Comparison of ENCODE assay signal across 10 cellular contexts in genomic region chr4:141352775-141353544, GRCh38.
DNase-seq lines count a peak whose midpoint lies in the region; ATAC-seq and TF ChIP-seq lines count a peak whose summit lies in the region.
"Had no signal": no experiment of that assay in that cellular context is flagged by ENCODE, and none has a peak within 500 bp of the region (broad histone marks: within the 10 kb centered on the region; RNA-seq: fewer than 3 reads in every experiment).

No MANE protein-coding gene starts in this region.

- no peak for TF ChIP-seq POLR2A in NB4 (IDR thresholded peaks at IDR 0.05; ENCODE audit: extremely low read depth, insufficient read length)

- H3K27me3 Mint-ChIP-seq in CD14-positive monocyte (ENCODE audit: low read depth in 3 of 3) = peaks cover 0 to 2% (median 0%) of the 10 kb centered on the region in 3 donors
- no peaks in the 10 kb centered on the region for H3K27me3 Mint-ChIP-seq in dendritic cell treated with granulocyte-macrophage colony-stimulating factor and Interleukin-4, amounts not matched to agents 40 ng/mL and 50 ng/mL, for 4 days
- no peaks in the 10 kb centered on the region for H3K27me3 Mint-ChIP-seq in mesothelial cell of epicardium (ENCODE audit: low read depth)
- H3K27me3 Mint-ChIP-seq in effector memory CD8-positive, alpha-beta T cell = peaks cover 0 to 14% of the 10 kb centered on the region in 2 donors

- DNase-seq in CD14-positive monocyte (ENCODE audit: low spot score) (no peak), NB4 (ENCODE audit: low read depth) (peak; percentile 71), mesothelial cell of epicardium (ENCODE audit: low spot score in 2 of 2, unreplicated experiment in 2 of 2) (no peak), NCI-H2081 treated with DMSO at 0.1 percent for 48 hours (lab: John Stamatoyannopoulos, UW) (no peak), T-helper 1 cell (no peak), NCI-H2107 treated with DMSO at 0.1 percent for 48 hours (lab: John Stamatoyannopoulos, UW; ENCODE audit: unreplicated experiment) (no peak)
- no peak for DNase-seq in effector memory CD8-positive, alpha-beta T cell
- DNase-seq: NCI-H526 treated with DMSO at 0.1 percent for 48 hours had no signal

- H3K4me3 ChIP-seq in NB4 (ENCODE audit: low read depth, low read length) = no peak overlapping the region
- H3K4me3 ChIP-seq: HAP-1 had no signal

- H3K36me3 Mint-ChIP-seq in CD14-positive monocyte (peaks cover 33 to 49% of the 10 kb centered on the region in 2 donors), mesothelial cell of epicardium (no peaks in the 10 kb centered on the region)
- H3K36me3 Mint-ChIP-seq in dendritic cell treated with granulocyte-macrophage colony-stimulating factor and Interleukin-4, amounts not matched to agents 40 ng/mL and 50 ng/mL, for 4 days (ENCODE audit: low read depth) = peaks cover 23% of the 10 kb centered on the region
- H3K36me3 Mint-ChIP-seq in effector memory CD8-positive, alpha-beta T cell (ENCODE audit: insufficient read depth) = no peaks in the 10 kb centered on the region

- H3K9me3 Mint-ChIP-seq in CD14-positive monocyte (peaks cover 16 to 22% (median 19%) of the 10 kb centered on the region in 7 donors), mesothelial cell of epicardium (no peaks in the 10 kb centered on the region)
- H3K9me3 Mint-ChIP-seq in dendritic cell treated with granulocyte-macrophage colony-stimulating factor and Interleukin-4, amounts not matched to agents 40 ng/mL and 50 ng/mL, for 4 days = peaks cover 20% of the 10 kb centered on the region
- no peaks in the 10 kb centered on the region for H3K9me3 Mint-ChIP-seq in effector memory CD8-positive, alpha-beta T cell

- H3K4me3 Mint-ChIP-seq in CD14-positive monocyte (peak overlapping the region; percentile 50 to 78), mesothelial cell of epicardium (no peak overlapping the region)
- peak overlapping the region; percentile 71 for H3K4me3 Mint-ChIP-seq in dendritic cell treated with granulocyte-macrophage colony-stimulating factor and Interleukin-4, amounts not matched to agents 40 ng/mL and 50 ng/mL, for 4 days
- H3K4me3 Mint-ChIP-seq in effector memory CD8-positive, alpha-beta T cell = no peak overlapping the region

- peaks cover 72% of the 10 kb centered on the region for H3K4me1 Mint-ChIP-seq in CD14-positive monocyte
- H3K4me1 Mint-ChIP-seq in dendritic cell treated with granulocyte-macrophage colony-stimulating factor and Interleukin-4, amounts not matched to agents 40 ng/mL and 50 ng/mL, for 4 days (ENCODE audit: low read depth) = peaks cover 45% of the 10 kb centered on the region
- H3K4me1 Mint-ChIP-seq in mesothelial cell of epicardium = peaks cover 36% of the 10 kb centered on the region
- peaks cover 0 to 7% of the 10 kb centered on the region in 2 donors for H3K4me1 Mint-ChIP-seq in effector memory CD8-positive, alpha-beta T cell (ENCODE audit: low read depth in 2 of 2)

- no peak for TF ChIP-seq CTCF in CD14-positive monocyte (IDR thresholded peaks at IDR 0.05)
- TF ChIP-seq CTCF in NB4 (IDR thresholded peaks at IDR 0.05; ENCODE audit: low read depth, low read length) = no peak
- TF ChIP-seq CTCF in mesothelial cell of epicardium (IDR thresholded peaks at IDR 0.05; ENCODE audit: unreplicated experiment) = no peak

- H3K27ac Mint-ChIP-seq in CD14-positive monocyte (peak overlapping the region; percentile 89 to 98 (median 94)), mesothelial cell of epicardium (peak overlapping the region; percentile 73)
- peak overlapping the region; percentile 99 for H3K27ac Mint-ChIP-seq in dendritic cell treated with granulocyte-macrophage colony-stimulating factor and Interleukin-4, amounts not matched to agents 40 ng/mL and 50 ng/mL, for 4 days
- no peak overlapping the region for H3K27ac Mint-ChIP-seq in effector memory CD8-positive, alpha-beta T cell

- no peak for ATAC-seq in effector memory CD8-positive, alpha-beta T cell (replicated peaks)

- intact Hi-C loops in CD14-positive monocyte (cut with micrococcal nuclease) = loop anchor here (2.0 kb wide), 2 partner anchors 40 to 46 kb away; no protein-coding TSS in a partner anchor
- intact Hi-C loops in dendritic cell treated with granulocyte-macrophage colony-stimulating factor and Interleukin-4, amounts not matched to agents 40 ng/mL and 50 ng/mL, for 4 days (cut with micrococcal nuclease) = loop anchor here (10.0 kb wide), 2 partner anchors 128 to 1832 kb away; partner anchors contain the start of genes USP38 and ZNF330

Comparison
In these comparisons a context has a peak if more than half of its experiments do, and no peak if none do; other contexts are left out.
1. H3K27ac Mint-ChIP-seq: peak in CD14-positive monocyte (7 of 7), dendritic cell treated with granulocyte-macrophage colony-stimulating factor and Interleukin-4, amounts not matched to agents 40 ng/mL and 50 ng/mL, for 4 days (single experiment) and mesothelial cell of epicardium (single experiment); none in effector memory CD8-positive, alpha-beta T cell (0 of 2).
2. H3K4me3 Mint-ChIP-seq: peak in CD14-positive monocyte (2 of 2) and dendritic cell treated with granulocyte-macrophage colony-stimulating factor and Interleukin-4, amounts not matched to agents 40 ng/mL and 50 ng/mL, for 4 days (single experiment); none in mesothelial cell of epicardium (single experiment) and effector memory CD8-positive, alpha-beta T cell (0 of 2).